In the genomic region with DNA sequence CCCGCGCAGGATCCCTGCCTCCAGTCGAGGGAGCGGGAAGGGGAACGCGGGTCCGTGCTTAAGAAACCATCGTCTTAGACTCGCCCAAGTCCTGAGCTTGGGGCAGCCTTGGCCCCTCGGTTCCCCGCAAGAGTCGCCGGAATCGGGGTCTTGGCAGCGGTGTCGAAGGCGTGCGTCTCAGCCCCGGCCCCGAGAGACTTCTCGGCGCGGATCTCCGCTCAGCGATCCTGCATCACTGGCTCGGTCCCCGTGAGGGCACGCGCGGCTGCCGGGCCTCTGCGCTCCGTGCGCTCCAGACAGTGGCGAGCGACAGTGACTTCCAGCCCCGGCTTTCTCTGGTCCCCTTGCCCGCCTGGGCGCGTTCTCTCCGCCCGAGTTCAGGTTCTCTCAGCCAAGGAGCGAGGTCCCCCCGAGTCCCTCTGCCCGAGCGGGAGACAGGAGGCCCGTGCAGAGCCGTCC, we compare ENCODE assay signal across 9 cellular contexts. TPM values are rescaled to one million over a fixed set of nuclear protein-coding genes. Genes with fewer than 3 reads are reported as not detected.
DNase-seq lines count a peak whose midpoint lies in the region; ATAC-seq and TF ChIP-seq lines count a peak whose summit lies in the region.
"Had no signal": no experiment of that assay in that cellular context is flagged by ENCODE, and none has a peak within 500 bp of the region (broad histone marks: within the 10 kb centered on the region; RNA-seq: fewer than 3 reads in every experiment).

No MANE protein-coding gene starts in this region.

- H3K27ac ChIP-seq in coronary artery = no peak overlapping the region
- H3K27ac ChIP-seq in mesodermal cell (ENCODE audit: low read depth, low read length, severe bottlenecking) = peak overlapping the region; percentile 60
- no peak overlapping the region for H3K27ac ChIP-seq in urinary bladder (ENCODE audit: low read depth)

- H3K4me1 ChIP-seq in mesodermal cell (ENCODE audit: control insufficient read depth, insufficient read depth, low read length, poor library complexity, severe bottlenecking) (peaks cover 5% of the 10 kb centered on the region), urinary bladder (ENCODE audit: insufficient read depth) (no peaks in the 10 kb centered on the region)

- TF ChIP-seq CTCF in coronary artery (IDR thresholded peaks at IDR 0.05) = no peak

- H3K9me3 ChIP-seq in mesodermal cell (ENCODE audit: control insufficient read depth, low read length) = no peaks in the 10 kb centered on the region

- no peak for ATAC-seq in GM21786 (IDR thresholded peaks at IDR 0.05; ENCODE audit: unreplicated experiment)

- CTCF ChIA-PET in activated naive CD4-positive, alpha-beta T cell treated with anti-CD3 and anti-CD28 coated beads for 36 hours (lab: Charles Lee) = no interaction called here

- 0 to 1% methylated on average over 48 of the region's 48 CpGs for WGBS in mesodermal cell (ENCODE audit: insufficient coverage in 2 of 2), 2 experiments
- under 1% methylated on average over 48 of the region's 48 CpGs for WGBS in urinary bladder

- intact Hi-C loops in activated naive CD4-positive, alpha-beta T cell treated with anti-CD3 and anti-CD28 coated beads for 36 hours (cut with micrococcal nuclease) = no loop called here

- no peak overlapping the region for H3K27ac Mint-ChIP-seq in activated naive CD4-positive, alpha-beta T cell treated with anti-CD3 and anti-CD28 coated beads for 36 hours

- peak overlapping the region; percentile 70 for H3K4me3 ChIP-seq in coronary artery
- H3K4me3 ChIP-seq in mesodermal cell (ENCODE audit: extremely low read depth, insufficient read depth, low read length, poor library complexity, severe bottlenecking) = peak overlapping the region; percentile 67
- H3K4me3 ChIP-seq in urinary bladder (ENCODE audit: low read depth, low read length) = peak overlapping the region; percentile 32

- peak overlapping the region; percentile 66 for H3K4me3 Mint-ChIP-seq in activated naive CD4-positive, alpha-beta T cell treated with anti-CD3 and anti-CD28 coated beads for 36 hours

- H3K36me3 Mint-ChIP-seq in activated naive CD4-positive, alpha-beta T cell treated with anti-CD3 and anti-CD28 coated beads for 36 hours (ENCODE audit: low read depth) = no peaks in the 10 kb centered on the region

- peaks cover 5% of the 10 kb centered on the region for H3K4me1 Mint-ChIP-seq in activated naive CD4-positive, alpha-beta T cell treated with anti-CD3 and anti-CD28 coated beads for 36 hours (ENCODE audit: low read depth)

- peak; percentile 12 for DNase-seq in activated naive CD4-positive, alpha-beta T cell treated with anti-CD3 and anti-CD28 coated beads for 36 hours
- no peak for DNase-seq in activated naive CD4-positive, alpha-beta T cell treated with anti-CD3 and anti-CD28 coated beads, Interleukin-2, amount 50 U/mL, for 16 hours
- DNase-seq in coronary artery (ENCODE audit: low spot score) (no peak), MV-4-11 (lab: John Stamatoyannopoulos, UW) (no peak), NCI-H82 treated with DMSO at 0.1 percent for 48 hours (lab: John Stamatoyannopoulos, UW; ENCODE audit: unreplicated experiment) (no peak)
- DNase-seq: DND-41 had no signal

- no peaks in the 10 kb centered on the region for H3K9me3 Mint-ChIP-seq in activated naive CD4-positive, alpha-beta T cell treated with anti-CD3 and anti-CD28 coated beads for 36 hours

- H3K36me3 ChIP-seq in mesodermal cell (ENCODE audit: control insufficient read depth, insufficient read depth, low read length) (no peaks in the 10 kb centered on the region), urinary bladder (ENCODE audit: insufficient read depth) (no peaks in the 10 kb centered on the region)

- H3K27me3 Mint-ChIP-seq in activated naive CD4-positive, alpha-beta T cell treated with anti-CD3 and anti-CD28 coated beads for 36 hours (ENCODE audit: low read depth) = peaks cover 49% of the 10 kb centered on the region

RNA-seq across cellular contexts. Expression of a gene that starts 0.4 kb away (rescaled TPM):
- 1 to 10 TPM in 1 of 2 experiments, under 1 TPM in 1; 0.91 to 1.1 TPM for total RNA-seq in activated naive CD4-positive, alpha-beta T cell treated with anti-CD3 and anti-CD28 coated beads for 36 hours
- polyA plus RNA-seq in mesodermal cell (2013, experiment 1 of 2) = 19.6 TPM
- 13.8 TPM for polyA plus RNA-seq in mesodermal cell (2013, experiment 2 of 2)
- 0.53 TPM for total RNA-seq in urinary bladder
- 1.1 TPM for polyA plus RNA-seq in urinary bladder
